In the genomic region with DNA sequence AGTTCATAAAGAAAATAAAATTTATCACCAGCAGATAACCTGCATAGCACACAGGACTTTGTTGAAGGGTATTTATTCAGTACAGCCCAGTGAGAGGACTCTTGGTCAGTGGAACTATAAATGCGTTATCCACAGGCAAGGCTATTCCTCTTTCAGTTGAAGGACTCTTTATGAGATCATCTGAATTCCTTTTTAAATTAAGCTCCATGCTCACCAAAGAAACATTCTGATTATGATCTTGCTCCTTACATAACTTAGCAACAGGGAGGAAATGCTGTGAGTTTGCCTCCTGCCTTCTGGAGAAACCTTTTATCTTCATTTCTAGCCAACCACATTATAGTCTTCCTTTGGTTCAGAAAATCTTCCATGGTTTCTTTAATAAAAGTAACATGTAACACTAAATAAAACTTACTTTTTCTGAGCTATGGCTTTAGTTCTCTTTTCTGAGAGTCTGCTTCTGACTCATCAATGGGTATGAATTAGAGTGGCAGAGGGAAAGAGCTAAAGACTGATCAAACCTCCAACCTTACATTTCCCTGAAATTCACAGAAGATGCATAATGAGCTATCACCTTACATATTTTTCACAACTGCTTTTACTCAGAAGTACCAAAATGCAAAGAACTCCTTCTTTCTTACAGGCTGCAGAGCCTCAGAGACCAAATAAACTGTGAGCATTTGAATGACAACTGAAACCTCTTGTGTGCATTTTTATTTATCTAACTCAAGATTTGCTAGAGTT, we compare ENCODE assay signal across 10 cellular contexts.
DNase-seq lines count a peak whose midpoint lies in the region; ATAC-seq and TF ChIP-seq lines count a peak whose summit lies in the region.
"Had no signal": no experiment of that assay in that cellular context is flagged by ENCODE, and none has a peak within 500 bp of the region (broad histone marks: within the 10 kb centered on the region; RNA-seq: fewer than 3 reads in every experiment).

No MANE protein-coding gene starts in this region.

- BruUV-seq in MCF 10A (replicated peaks; lab: Mats Ljungman, UMichigan) = no TSS peak

- TF ChIP-seq POLR2A in esophagus muscularis mucosa (IDR thresholded peaks at IDR 0.05; ENCODE audit: low read depth) (no peak), Peyer's patch (IDR thresholded peaks at IDR 0.05) (no peak)

- H3K27me3 Mint-ChIP-seq in MCF 10A (ENCODE audit: insufficient read depth, unreplicated experiment) = no peaks in the 10 kb centered on the region
- no peaks in the 10 kb centered on the region for H3K27me3 Mint-ChIP-seq in activated naive CD8-positive, alpha-beta T cell treated with anti-CD3 and anti-CD28 coated beads, Interleukin-2, amount 10 ng/mL, durations not matched to agents 7 days and 5 days

- no peak overlapping the region for H3K4me3 Mint-ChIP-seq in MCF 10A (ENCODE audit: unreplicated experiment)
- H3K4me3 Mint-ChIP-seq in activated naive CD8-positive, alpha-beta T cell treated with anti-CD3 and anti-CD28 coated beads, Interleukin-2, amount 10 ng/mL, durations not matched to agents 7 days and 5 days = peak overlapping the region; percentile 12

- no peak overlapping the region for H3K27ac Mint-ChIP-seq in MCF 10A (ENCODE audit: low read depth, unreplicated experiment)
- peak overlapping the region; percentile 21 for H3K27ac Mint-ChIP-seq in activated naive CD8-positive, alpha-beta T cell treated with anti-CD3 and anti-CD28 coated beads, Interleukin-2, amount 10 ng/mL, durations not matched to agents 7 days and 5 days

- H3K4me3 ChIP-seq in left lung = no peak overlapping the region
- no peak overlapping the region for H3K4me3 ChIP-seq in esophagus muscularis mucosa
- H3K4me3 ChIP-seq in Peyer's patch = no peak overlapping the region

- H3K36me3 ChIP-seq in left lung = no peaks in the 10 kb centered on the region
- no peaks in the 10 kb centered on the region for H3K36me3 ChIP-seq in esophagus muscularis mucosa
- no peaks in the 10 kb centered on the region for H3K36me3 ChIP-seq in Peyer's patch
- H3K36me3 ChIP-seq: neutrophil had no signal

- H3K27ac ChIP-seq in left lung (peak overlapping the region; percentile 14 to 30), esophagus muscularis mucosa (replicated peaks in 1 of 4) (no peak overlapping the region), Peyer's patch (no peak overlapping the region)
- H3K27ac ChIP-seq: neutrophil had no signal

- H3K4me1 ChIP-seq in left lung (peaks cover 7 to 17% of the 10 kb centered on the region in 2 donors), esophagus muscularis mucosa (peaks cover 4 to 19% (median 15%) of the 10 kb centered on the region in 4 donors), Peyer's patch (no peaks in the 10 kb centered on the region)

- no peak for TF ChIP-seq CTCF in MCF 10A (IDR thresholded peaks at IDR 0.05; ENCODE audit: unreplicated experiment)
- TF ChIP-seq CTCF in left lung (IDR thresholded peaks at IDR 0.05) = no peak
- TF ChIP-seq CTCF in esophagus muscularis mucosa (IDR thresholded peaks at IDR 0.05) = no peak
- TF ChIP-seq CTCF in Peyer's patch (IDR thresholded peaks at IDR 0.05) = no peak

- H3K9me3 Mint-ChIP-seq in MCF 10A (ENCODE audit: unreplicated experiment) = peaks cover 12% of the 10 kb centered on the region
- peaks cover 10% of the 10 kb centered on the region for H3K9me3 Mint-ChIP-seq in activated naive CD8-positive, alpha-beta T cell treated with anti-CD3 and anti-CD28 coated beads, Interleukin-2, amount 10 ng/mL, durations not matched to agents 7 days and 5 days

- TF ChIP-seq EP300 in esophagus muscularis mucosa (IDR thresholded peaks at IDR 0.05) = no peak

- intact Hi-C loops in MCF 10A (cut with micrococcal nuclease) = loop anchor here (5.0 kb wide), 1 partner anchor 858 kb away; no protein-coding TSS in a partner anchor
- intact Hi-C loops in left lung (cut with DNase I) = no loop called here
- intact Hi-C loops in esophagus muscularis mucosa (cut with DNase I) = no loop called here

- in situ Hi-C loops in T47D (cut with HindIII; ENCODE audit: low pct_unique_long_range_greater_than_20kb, low sequenced_read_pairs) = no loop called here

- DNase-seq in T47D (ENCODE audit: low read depth in 1 of 2, low spot score in 1 of 2) = peak; percentile 11 to 42
- no peak for DNase-seq in MCF 10A (ENCODE audit: unreplicated experiment)
- DNase-seq in activated naive CD8-positive, alpha-beta T cell treated with anti-CD3 and anti-CD28 coated beads, Interleukin-2, amount 10 ng/mL, durations not matched to agents 7 days and 5 days = no peak
- no peak for DNase-seq in left lung
- no peak for DNase-seq in esophagus muscularis mucosa (ENCODE audit: extremely low spot score)
- no peak for DNase-seq in Peyer's patch
- DNase-seq: Right ventricle myocardium superior had no signal

- WGBS in esophagus muscularis mucosa = 30% methylated on average over 1 of the region's 1 CpG

- H3K4me1 Mint-ChIP-seq in MCF 10A (ENCODE audit: insufficient read depth, unreplicated experiment) = peaks cover 27% of the 10 kb centered on the region
- H3K4me1 Mint-ChIP-seq in activated naive CD8-positive, alpha-beta T cell treated with anti-CD3 and anti-CD28 coated beads, Interleukin-2, amount 10 ng/mL, durations not matched to agents 7 days and 5 days = peaks cover 32% of the 10 kb centered on the region

- POLR2A ChIA-PET in MCF 10A (lab: Yijun Ruan, JAX) = interaction anchor here (0.6 to 1.5 kb wide), 2 partner anchors 114 to 1176 kb away, joined by 3 read pairs; no protein-coding TSS in a partner anchor
- POLR2A ChIA-PET in activated naive CD8-positive, alpha-beta T cell treated with anti-CD3 and anti-CD28 coated beads, Interleukin-2, amount 10 ng/mL, durations not matched to agents 7 days and 5 days (lab: Charles Lee) = no interaction called here

- CTCF ChIA-PET in MCF 10A (lab: Yijun Ruan, JAX) = interaction anchor here (0.6 to 2.5 kb wide), 6 partner anchors 16 to 134 kb away, joined by 3 to 9 read pairs (median 4); no protein-coding TSS in a partner anchor

- H3K36me3 Mint-ChIP-seq in MCF 10A (ENCODE audit: insufficient read depth, unreplicated experiment) = no peaks in the 10 kb centered on the region
- peaks cover 8% of the 10 kb centered on the region for H3K36me3 Mint-ChIP-seq in activated naive CD8-positive, alpha-beta T cell treated with anti-CD3 and anti-CD28 coated beads, Interleukin-2, amount 10 ng/mL, durations not matched to agents 7 days and 5 days

- ATAC-seq in activated naive CD8-positive, alpha-beta T cell treated with anti-CD3 and anti-CD28 coated beads, Interleukin-2, amount 10 ng/mL, durations not matched to agents 7 days and 5 days (ENCODE audit: low read depth) = peak; percentile 5
- ATAC-seq in left lung = peak; percentile 57
- ATAC-seq in GM18861 (IDR thresholded peaks at IDR 0.05; ENCODE audit: unreplicated experiment) = no peak
- no peak for ATAC-seq in GM18502 (IDR thresholded peaks at IDR 0.05; ENCODE audit: poor library complexity, unreplicated experiment)

- H3K9me3 ChIP-seq in left lung (peaks cover 0 to 8% of the 10 kb centered on the region in 2 donors), esophagus muscularis mucosa (no peaks in the 10 kb centered on the region), Peyer's patch (peaks cover 0 to 3% (median 0%) of the 10 kb centered on the region in 4 donors)
- H3K9me3 ChIP-seq: neutrophil had no signal

- H3K27me3 ChIP-seq in left lung (no peaks in the 10 kb centered on the region), esophagus muscularis mucosa (no peaks in the 10 kb centered on the region), Peyer's patch (no peaks in the 10 kb centered on the region)
- H3K27me3 ChIP-seq: neutrophil had no signal

Comparison
In these comparisons a context has a peak if more than half of its experiments do, and no peak if none do; other contexts are left out.
1. DNase-seq: peak in T47D (2 of 2); none in MCF 10A (single experiment), activated naive CD8-positive, alpha-beta T cell treated with anti-CD3 and anti-CD28 coated beads, Interleukin-2, amount 10 ng/mL, durations not matched to agents 7 days and 5 days (single experiment), left lung (0 of 2), esophagus muscularis mucosa (single experiment) and Peyer's patch (0 of 3).
2. ATAC-seq: peak in activated naive CD8-positive, alpha-beta T cell treated with anti-CD3 and anti-CD28 coated beads, Interleukin-2, amount 10 ng/mL, durations not matched to agents 7 days and 5 days (single experiment) and left lung (single experiment); none in GM18861 (single experiment) and GM18502 (single experiment).
3. H3K27ac ChIP-seq: peak in left lung (2 of 2); none in esophagus muscularis mucosa (0 of 4) and Peyer's patch (0 of 4).